In the genomic region with DNA sequence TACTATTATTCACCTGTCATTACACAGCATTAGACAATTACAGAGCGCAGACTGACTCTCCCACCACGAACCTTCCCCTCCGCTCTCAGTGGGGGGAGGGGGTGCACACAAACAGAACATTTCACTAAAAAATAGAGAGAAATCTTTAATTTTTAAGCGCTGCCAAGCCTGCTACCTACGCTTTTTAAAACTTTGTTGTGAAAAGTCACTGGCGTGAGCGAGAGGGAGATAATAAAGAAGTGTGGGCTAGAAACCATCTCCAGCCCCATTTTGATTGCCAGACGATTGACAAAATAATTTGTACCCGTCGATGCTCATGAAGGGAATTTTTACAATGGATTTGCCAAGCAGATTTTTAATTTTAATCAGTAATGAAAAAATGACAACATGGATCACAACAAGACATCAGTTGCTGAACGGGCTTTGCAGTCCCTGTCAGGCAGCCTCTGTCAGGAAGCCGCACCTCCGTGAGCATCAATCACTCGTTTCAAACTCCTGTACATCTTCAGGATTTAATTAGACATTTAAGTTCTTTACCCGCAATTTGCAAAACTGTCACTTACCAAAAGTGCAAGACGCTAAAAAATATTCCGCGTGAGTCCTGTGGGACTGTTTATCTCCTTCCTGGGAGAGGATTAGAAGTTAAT, we compare ENCODE assay signal across 30 cellular contexts.
"Had no signal": no experiment of that assay in that cellular context is flagged by ENCODE, and none has a peak within 500 bp of the region (broad histone marks: within the 10 kb centered on the region; RNA-seq: fewer than 3 reads in every experiment).

No MANE protein-coding gene starts in this region.

- DNase-seq: activated B cell treated with CpG ODN at 0.5 μM for 24 hours; activated CD4-positive, alpha-beta T cell treated with anti-CD3 and anti-CD28 coated beads for 48 hours; activated CD4-positive, alpha-beta T cell treated with anti-CD3 and anti-CD28 coated beads, Interleukin-2, amount 50 U/mL, for 1 hour; activated CD4-positive, alpha-beta T cell treated with anti-CD3 and anti-CD28 coated beads, Interleukin-2, amount 50 U/mL, for 48 hours; activated CD8-positive, alpha-beta T cell treated with anti-CD3 and anti-CD28 coated beads for 36 hours; activated effector memory CD4-positive, alpha-beta T cell treated with anti-CD3 and anti-CD28 coated beads, Interleukin-2, amount 50 U/mL, for 16 hours; activated naive CD4-positive, alpha-beta T cell treated with anti-CD3 and anti-CD28 coated beads for 36 hours; activated naive CD8-positive, alpha-beta T cell treated with anti-CD3 and anti-CD28 coated beads for 36 hours; activated naive CD8-positive, alpha-beta T cell treated with anti-CD3 and anti-CD28 coated beads, Interleukin-2, amount 50 U/mL, for 24 hours; activated T-cell treated with anti-CD3 and anti-CD28 coated beads, Interleukin-2, amount 50 U/mL, for 1 hour; activated T-cell treated with anti-CD3 and anti-CD28 coated beads, Interleukin-2, amount 50 U/mL, for 48 hours; amygdala; central memory CD4-positive, alpha-beta T cell; cerebellar nuclear complex; colonic mucosa; dorsolateral prefrontal cortex; effector memory CD4-positive, alpha-beta T cell; endodermal cell; foreskin fibroblast; heart left ventricle; T-helper 1 cell; T-helper 17 cell; T1000; WERI-Rb-1 had no signal

- ATAC-seq: activated CD4-positive, CD25-positive, alpha-beta regulatory T cell treated with anti-CD3 and anti-CD28 coated beads, Interleukin-2, amount 50 U/mL, for 24 hours; activated CD8-positive, alpha-beta T cell treated with anti-CD3 and anti-CD28 coated beads for 36 hours; activated naive CD8-positive, alpha-beta T cell treated with anti-CD3 and anti-CD28 coated beads, Interleukin-2, amount 50 U/mL, for 24 hours; esophagus mucosa; heart left ventricle; T-helper 17 cell had no signal

- H3K4me3 ChIP-seq: adrenal gland, ascending aorta, breast epithelium, cardiac muscle cell, colonic mucosa, dorsolateral prefrontal cortex, heart left ventricle had no signal

- H3K27me3 ChIP-seq: adrenal gland, ascending aorta, breast epithelium, cardiac muscle cell, colonic mucosa, heart left ventricle had no signal

- H3K27ac ChIP-seq: adrenal gland, ascending aorta, cardiac muscle cell, colonic mucosa, dorsolateral prefrontal cortex, heart left ventricle, WERI-Rb-1 had no signal

- H3K4me1 ChIP-seq: adrenal gland, ascending aorta, colonic mucosa, heart left ventricle had no signal

- H3K9me3 ChIP-seq: adrenal gland, ascending aorta, breast epithelium, colonic mucosa, heart left ventricle had no signal

- H3K36me3 ChIP-seq: adrenal gland, ascending aorta, breast epithelium, cardiac muscle cell, colonic mucosa, heart left ventricle, WERI-Rb-1 had no signal
